In genomic region chr1:179121159-179121938, GRCh38 we compare ENCODE assay signal across 8 cellular contexts. TPM values are rescaled to one million over a fixed set of nuclear protein-coding genes. Genes with fewer than 3 reads are reported as not detected.
DNase-seq lines count a peak whose midpoint lies in the region; ATAC-seq and TF ChIP-seq lines count a peak whose summit lies in the region.

No MANE protein-coding gene starts in this region.

- H3K27ac ChIP-seq in SU-DHL-6 (ENCODE audit: low read depth, low read length) = no peak overlapping the region
- no peak overlapping the region for H3K27ac ChIP-seq in uterus

- no peak for ATAC-seq in GM18520 (IDR thresholded peaks at IDR 0.05; ENCODE audit: unreplicated experiment)

- H3K9ac ChIP-seq in SU-DHL-6 (ENCODE audit: low read length) = no peak overlapping the region

- H3K4me3 ChIP-seq in H7 (ENCODE audit: insufficient read depth, low read depth, low read length) (no peak overlapping the region), SU-DHL-6 (ENCODE audit: insufficient read depth, low read length, poor library complexity, severe bottlenecking) (no peak overlapping the region), uterus (no peak overlapping the region)

- intact Hi-C loops in uterus (cut with DNase I; ENCODE audit: low total_unique reads) = no loop called here

- H3K27me3 ChIP-seq in H7 (ENCODE audit: control insufficient read depth, insufficient read depth, low read length) (no peaks in the 10 kb centered on the region), SU-DHL-6 (ENCODE audit: low read length) (no peaks in the 10 kb centered on the region), uterus (no peaks in the 10 kb centered on the region)

- TF ChIP-seq POLR2A in uterus (IDR thresholded peaks at IDR 0.05) = no peak

- no peaks in the 10 kb centered on the region for H3K4me1 ChIP-seq in uterus

- H4K20me1 ChIP-seq in SU-DHL-6 (ENCODE audit: low read depth, low read length) = no peaks in the 10 kb centered on the region

- H3K9me3 ChIP-seq in SU-DHL-6 (ENCODE audit: insufficient read depth, low read length) (no peaks in the 10 kb centered on the region), uterus (no peaks in the 10 kb centered on the region)

- no peak overlapping the region for H2AFZ ChIP-seq in SU-DHL-6 (ENCODE audit: low read depth, low read length, severe bottlenecking)

- H3K4me2 ChIP-seq in SU-DHL-6 (ENCODE audit: low read depth, low read length, poor library complexity, severe bottlenecking) = no peak overlapping the region

- H3K79me2 ChIP-seq in SU-DHL-6 (ENCODE audit: insufficient read depth, low read length) = no peaks in the 10 kb centered on the region

- H3F3A ChIP-seq in SU-DHL-6 (ENCODE audit: insufficient read depth) = no peaks in the 10 kb centered on the region; the same call in 1 of the 2 replicates

- DNase-seq in Ammon's horn (ENCODE audit: low spot score) (peak; percentile 53), H7 (peak; percentile 59), mucosa of gallbladder (ENCODE audit: low spot score) (peak; percentile 41), uterus (peak in 1 of 2 donors; percentile 51), cerebellar nuclear complex (lab: John Stamatoyannopoulos, UW) (no peak)
- peak; percentile 17 for DNase-seq in effector CD4-positive, alpha-beta T cell

- TF ChIP-seq CTCF in SU-DHL-6 (IDR thresholded peaks at IDR 0.05; ENCODE audit: insufficient read depth, low read length, poor library complexity, severe bottlenecking) (peak; percentile 51), uterus (IDR thresholded peaks at IDR 0.05) (peak; percentile 46 to 71 (median 60))

- no peaks in the 10 kb centered on the region for H3K9me2 ChIP-seq in SU-DHL-6 (replicated peaks; ENCODE audit: insufficient read depth, low read length)

- H3K36me3 ChIP-seq in H7 (replicated peaks; ENCODE audit: control insufficient read depth, insufficient read depth, low read length) (no peaks in the 10 kb centered on the region; the same call in 1 of the 2 replicates), SU-DHL-6 (ENCODE audit: low read length) (no peaks in the 10 kb centered on the region), uterus (no peaks in the 10 kb centered on the region)

RNA-seq across cellular contexts. Expression of gene TOR3A, which starts 39.5 kb away (rescaled TPM):
- 25.3 and 29.7 TPM in 2 replicates for total RNA-seq in H7 (2014; rRNA removed; shearing (Covaris generic))
- total RNA-seq in mucosa of gallbladder (31.1 TPM), uterus (10 to 100 TPM in 2 of 4 donors, 1 to 10 TPM in 2; 5.9 to 43.3 (median 13.7) TPM)

Comparison
In these comparisons a context has a peak if more than half of its experiments do, and no peak if none do; other contexts are left out.
1. DNase-seq: peak in Ammon's horn (single experiment), H7 (single experiment), effector CD4-positive, alpha-beta T cell (single experiment) and mucosa of gallbladder (single experiment); none in cerebellar nuclear complex (0 of 2).